ENCODE assay signal across 18 cellular contexts in the genomic region with DNA sequence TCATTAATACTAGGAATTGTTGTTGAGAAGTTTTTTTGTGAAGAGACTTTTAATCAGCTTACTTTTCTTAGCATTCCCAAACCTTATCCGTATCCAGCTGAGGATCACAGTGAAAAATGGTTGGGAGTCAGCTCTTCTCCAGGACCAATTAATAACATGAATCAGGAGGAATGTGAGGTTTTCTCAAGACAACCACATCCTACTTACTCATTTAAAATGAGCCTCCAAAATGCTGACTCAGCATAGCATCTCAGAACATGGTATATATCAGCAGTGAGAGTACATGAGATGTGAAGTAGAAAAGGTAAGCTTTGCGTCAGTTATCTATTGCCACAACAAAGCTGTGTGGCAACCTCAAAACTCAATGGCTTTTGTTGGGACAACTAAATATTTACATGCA.
A peak's percentile ranks its signal among the peaks of the same experiment; 100 is the strongest.
DNase-seq lines count a peak whose midpoint lies in the region; ATAC-seq and TF ChIP-seq lines count a peak whose summit lies in the region.
"Had no signal": no experiment of that assay in that cellular context is flagged by ENCODE, and none has a peak within 500 bp of the region (broad histone marks: within the 10 kb centered on the region; RNA-seq: fewer than 3 reads in every experiment).

No MANE protein-coding gene starts in this region.

- H3K4ac ChIP-seq in mesenchymal stem cell (ENCODE audit: low read depth in 1 of 2, low read length in 2 of 2), result no peak overlapping the region

- H2BK15ac ChIP-seq in mesenchymal stem cell (ENCODE audit: low read depth, poor library complexity, severe bottlenecking), result no peak overlapping the region

- ATAC-seq in HG03520 (IDR thresholded peaks at IDR 0.05; ENCODE audit: unreplicated experiment) (no peak), HG03571 (IDR thresholded peaks at IDR 0.05; ENCODE audit: unreplicated experiment) (no peak)
- ATAC-seq: left lobe of liver, Panc1, sciatic nerve had no signal

- no peak overlapping the region for H3K14ac ChIP-seq in mesenchymal stem cell (ENCODE audit: low read length in 2 of 2)

- H3K9ac ChIP-seq in mesenchymal stem cell (ENCODE audit: low read length), result no peak overlapping the region

- H3K79me1 ChIP-seq in mesenchymal stem cell (replicated peaks; ENCODE audit: low read length, poor library complexity, severe bottlenecking), result no peaks in the 10 kb centered on the region

- no peak overlapping the region for H3K23ac ChIP-seq in mesenchymal stem cell (ENCODE audit: low read length in 2 of 2)

- no peak overlapping the region for H2AFZ ChIP-seq in mesenchymal stem cell (ENCODE audit: low read depth, low read length)

- H3K4me3 ChIP-seq in choroid plexus epithelial cell (ENCODE audit: low read depth, low read length) (no peak overlapping the region), mesenchymal stem cell (ENCODE audit: insufficient read depth in 1 of 2, low read depth in 1 of 2, low read length in 2 of 2) (no peak overlapping the region), coronary artery (no peak overlapping the region)
- H3K4me3 ChIP-seq: esophagus squamous epithelium had no signal

- H3K18ac ChIP-seq in mesenchymal stem cell (ENCODE audit: low read depth in 1 of 2, low read length in 2 of 2), result no peak overlapping the region

- no peak for TF ChIP-seq CTCF in choroid plexus epithelial cell (conservative IDR thresholded peaks at IDR 0.05; ENCODE audit: low read depth, low read length)
- TF ChIP-seq CTCF in coronary artery (IDR thresholded peaks at IDR 0.05), result no peak

- no peak overlapping the region for H4K91ac ChIP-seq in mesenchymal stem cell (ENCODE audit: low read length)

- H3K36me3 ChIP-seq in mesenchymal stem cell (ENCODE audit: control insufficient read depth in 1 of 2, insufficient read depth in 2 of 2, low read depth in 1 of 2, low read length in 2 of 2), result no peaks in the 10 kb centered on the region
- H3K36me3 ChIP-seq: esophagus squamous epithelium had no signal

- WGBS in mesenchymal stem cell, result 84% methylated on average over 2 of the region's 2 CpGs

- H2BK12ac ChIP-seq in mesenchymal stem cell (ENCODE audit: low read length in 2 of 2), result no peak overlapping the region

- H3K4me2 ChIP-seq in mesenchymal stem cell (ENCODE audit: low read length, poor library complexity, severe bottlenecking), result no peak overlapping the region

- peak; percentile 38 for DNase-seq in AG20443 (ENCODE audit: low spot score)
- peak; percentile 73 for DNase-seq in LHCN-M2 (ENCODE audit: low read depth)
- peak; percentile 21 for DNase-seq in choroid plexus epithelial cell (ENCODE audit: low read depth)
- peak; percentile 48 for DNase-seq in mesenchymal stem cell
- DNase-seq in SHP77 (lab: John Stamatoyannopoulos, UW), result no peak
- DNase-seq in coronary artery (ENCODE audit: low spot score), result no peak
- DNase-seq: activated CD4-positive, alpha-beta T cell treated with anti-CD3 and anti-CD28 coated beads, Interleukin-2, amount 50 U/mL, for 1 hour; esophagus squamous epithelium; Kasumi-1; NCI-H1417 treated with DMSO at 0.1 percent for 48 hours; NCI-H2171 treated with DMSO at 0.1 percent for 48 hours; NCI-H82; occipital lobe had no signal

- peaks cover 0 to 11% of the 10 kb centered on the region in 2 experiments for H3K27me3 ChIP-seq in mesenchymal stem cell (ENCODE audit: control insufficient read depth in 1 of 2, insufficient read depth in 1 of 2, low read length in 2 of 2)
- H3K27me3 ChIP-seq: esophagus squamous epithelium had no signal

- no peak overlapping the region for H2AK5ac ChIP-seq in mesenchymal stem cell (ENCODE audit: low read length, severe bottlenecking)

- H3K27ac ChIP-seq in mesenchymal stem cell (ENCODE audit: low read length, poor library complexity, severe bottlenecking) (no peak overlapping the region), coronary artery (no peak overlapping the region)
- H3K27ac ChIP-seq: esophagus squamous epithelium had no signal

- H3K4me1 ChIP-seq in mesenchymal stem cell (ENCODE audit: control insufficient read depth, insufficient read depth, low read depth, low read length), result no peaks in the 10 kb centered on the region
- H3K4me1 ChIP-seq: esophagus squamous epithelium had no signal

- H2BK5ac ChIP-seq in mesenchymal stem cell (ENCODE audit: low read depth, low read length, poor library complexity, severe bottlenecking), result no peak overlapping the region

- no peak overlapping the region for H4K8ac ChIP-seq in mesenchymal stem cell (ENCODE audit: low read length)

- H3K9me3 ChIP-seq in mesenchymal stem cell (ENCODE audit: control insufficient read depth, low read length), result no peaks in the 10 kb centered on the region
- H3K9me3 ChIP-seq: esophagus squamous epithelium had no signal

- H2BK120ac ChIP-seq in mesenchymal stem cell (ENCODE audit: low read depth, low read length), result no peak overlapping the region

Comparison
In these comparisons a context has a peak if more than half of its experiments do, and no peak if none do; other contexts are left out.
1. DNase-seq: peak in AG20443 (single experiment), LHCN-M2 (single experiment), choroid plexus epithelial cell (single experiment) and mesenchymal stem cell (single experiment); none in SHP77 (0 of 2) and coronary artery (single experiment).